In the genomic region with DNA sequence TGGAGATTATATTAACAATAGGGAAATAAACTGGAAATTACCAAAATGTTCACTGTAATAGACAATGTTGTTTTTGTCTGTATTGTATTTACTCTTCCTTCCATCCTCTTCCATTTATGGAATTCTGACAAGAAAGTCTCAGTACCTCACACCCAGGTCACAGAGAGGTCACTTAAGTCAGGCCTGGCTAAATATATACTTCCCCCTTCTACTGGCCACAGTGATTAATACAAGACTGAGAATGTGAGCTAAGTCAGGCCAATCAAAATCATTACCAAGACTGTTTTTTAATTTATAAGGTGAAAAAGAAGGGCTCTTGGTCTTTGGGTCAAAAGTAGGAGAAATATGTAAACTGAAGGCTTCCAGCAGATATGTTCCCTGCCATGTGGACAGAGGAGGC, we compare ENCODE assay signal across 12 cellular contexts.
DNase-seq lines count a peak whose midpoint lies in the region; ATAC-seq, FAIRE-seq and TF ChIP-seq lines count a peak whose summit lies in the region.
"Had no signal": no experiment of that assay in that cellular context is flagged by ENCODE, and none has a peak within 500 bp of the region (broad histone marks: within the 10 kb centered on the region; RNA-seq: fewer than 3 reads in every experiment).

No MANE protein-coding gene starts in this region.

- H4K20me1 ChIP-seq in keratinocyte (ENCODE audit: control insufficient read depth, extremely low read depth, insufficient read depth, low read length) (peaks cover 3% of the 10 kb centered on the region), smooth muscle cell (ENCODE audit: low read depth) (peaks cover 14% of the 10 kb centered on the region)

- no peaks in the 10 kb centered on the region for H3F3A ChIP-seq in smooth muscle cell (ENCODE audit: low read depth)

- H3K79me2 ChIP-seq in keratinocyte (ENCODE audit: control insufficient read depth, insufficient read depth, low read length) = peaks cover 58% of the 10 kb centered on the region
- peaks cover 8% of the 10 kb centered on the region for H3K79me2 ChIP-seq in smooth muscle cell (ENCODE audit: low read depth)

- dilution Hi-C loops in keratinocyte (cut with MboI; ENCODE audit: extremely low pct_ligation_motif_present, low sequenced_read_pairs) = no loop called here

- H3K4me2 ChIP-seq in keratinocyte (ENCODE audit: control insufficient read depth, extremely low read depth, insufficient read depth, low read depth, low read length) (no peak overlapping the region), smooth muscle cell (no peak overlapping the region)

- H3K36me3 ChIP-seq in keratinocyte (ENCODE audit: control insufficient read depth in 2 of 2, extremely low read depth in 1 of 2, insufficient read depth in 2 of 2, low read length in 2 of 2) (no peaks in the 10 kb centered on the region), smooth muscle cell (ENCODE audit: low read depth) (no peaks in the 10 kb centered on the region)

- H3K4me1 ChIP-seq in keratinocyte (ENCODE audit: control insufficient read depth, extremely low read depth, insufficient read depth, low read length) = no peaks in the 10 kb centered on the region
- H3K4me1 ChIP-seq in smooth muscle cell (ENCODE audit: low read depth) = no peaks in the 10 kb centered on the region

- H3K9me3 ChIP-seq in keratinocyte (ENCODE audit: control insufficient read depth, low read depth, low read length) (no peaks in the 10 kb centered on the region), smooth muscle cell (replicated peaks; ENCODE audit: low read depth) (no peaks in the 10 kb centered on the region)

- peak; percentile 23 for FAIRE-seq in keratinocyte (lab: Jason Lieb, UNC)

- DNase-seq in keratinocyte (ENCODE audit: low read depth, low spot score) = no peak
- DNase-seq in NCI-H2081 (lab: John Stamatoyannopoulos, UW) = no peak
- no peak for DNase-seq in occipital lobe (lab: John Stamatoyannopoulos, UW)
- DNase-seq in retina = no peak
- no peak for DNase-seq in smooth muscle cell (lab: John Stamatoyannopoulos, UW; ENCODE audit: unreplicated experiment)
- DNase-seq: left cardiac atrium, NCI-H1694 treated with DMSO at 0.1 percent for 48 hours, T-cell had no signal

- no peak overlapping the region for H3K4me3 ChIP-seq in keratinocyte (ENCODE audit: control insufficient read depth in 2 of 3, extremely low read depth in 1 of 3, insufficient read depth in 2 of 3, low read depth in 1 of 3, low read length in 3 of 3)
- no peak overlapping the region for H3K4me3 ChIP-seq in smooth muscle cell
- H3K4me3 ChIP-seq: skin epidermis had no signal

- H2AFZ ChIP-seq in keratinocyte (ENCODE audit: control insufficient read depth, low read length) = no peak overlapping the region
- H2AFZ ChIP-seq in smooth muscle cell (ENCODE audit: low read depth) = no peak overlapping the region

- H3K9me1 ChIP-seq in keratinocyte (ENCODE audit: control insufficient read depth, extremely low read depth, insufficient read depth, low read length) = no peaks in the 10 kb centered on the region

- no peak overlapping the region for H3K27ac ChIP-seq in keratinocyte (ENCODE audit: control insufficient read depth, insufficient read depth, low read length)
- no peak overlapping the region for H3K27ac ChIP-seq in smooth muscle cell (ENCODE audit: low read depth)
- H3K27ac ChIP-seq: skin epidermis had no signal

- H3K27me3 ChIP-seq in keratinocyte (ENCODE audit: control insufficient read depth, extremely low read depth, insufficient read depth, low read length) = no peaks in the 10 kb centered on the region
- no peaks in the 10 kb centered on the region for H3K27me3 ChIP-seq in smooth muscle cell (ENCODE audit: low read depth)

- TF ChIP-seq CTCF in keratinocyte (optimal IDR thresholded peaks at IDR 0.05 in 1 of 3, IDR thresholded peaks at IDR 0.05 in 1 of 3, conservative IDR thresholded peaks at IDR 0.05 in 1 of 3; ENCODE audit: extremely low read depth in 1 of 3, insufficient read depth in 2 of 3, low read length in 3 of 3) (no peak), smooth muscle cell (IDR thresholded peaks at IDR 0.05; ENCODE audit: borderline replicate concordance, insufficient read depth, poor library complexity, severe bottlenecking) (no peak)

- ATAC-seq in GM18511 (IDR thresholded peaks at IDR 0.05; ENCODE audit: unreplicated experiment) = peak; percentile 93
- ATAC-seq in GM21737 (IDR thresholded peaks at IDR 0.05; ENCODE audit: unreplicated experiment) = peak; percentile 86
- ATAC-seq in HG03565 (IDR thresholded peaks at IDR 0.05; ENCODE audit: unreplicated experiment) = peak; percentile 77
- ATAC-seq: T-cell had no signal

- H3K9ac ChIP-seq in keratinocyte (ENCODE audit: control insufficient read depth, extremely low read depth, insufficient read depth, low read length) (no peak overlapping the region), smooth muscle cell (ENCODE audit: low read depth) (no peak overlapping the region)
